14 cellular contexts compared by ENCODE assay signal in genomic region chr9:136059851-136060670, GRCh38. TPM values are rescaled to one million over a fixed set of nuclear protein-coding genes. Genes with fewer than 3 reads are reported as not detected.
DNase-seq lines count a peak whose midpoint lies in the region; ATAC-seq and TF ChIP-seq lines count a peak whose summit lies in the region.
"Had no signal": no experiment of that assay in that cellular context is flagged by ENCODE, and none has a peak within 500 bp of the region (broad histone marks: within the 10 kb centered on the region; RNA-seq: fewer than 3 reads in every experiment).

No MANE protein-coding gene starts in this region.

- intact Hi-C loops in sciatic nerve (cut with DNase I): loop anchor here (5.0 kb wide), 1 partner anchor 373 kb away; no protein-coding TSS in a partner anchor
- intact Hi-C loops in body of pancreas (cut with DNase I): loop anchor here (5.0 kb wide), 1 partner anchor 32 kb away; no protein-coding TSS in a partner anchor

- H3K27me3 ChIP-seq in NT2/D1 (ENCODE audit: insufficient read depth, insufficient read length) (no peaks in the 10 kb centered on the region), body of pancreas (no peaks in the 10 kb centered on the region)
- H3K27me3 ChIP-seq: MG63 had no signal

- peak; percentile 20 for DNase-seq in ELR (ENCODE audit: low read depth)
- no peak for DNase-seq in NT2/D1 (ENCODE audit: low read depth, low spot score)
- peak; percentile 13 for DNase-seq in epidermal melanocyte (ENCODE audit: insufficient read length, low spot score)
- DNase-seq in sciatic nerve (ENCODE audit: low spot score): peak; percentile 51
- no peak for DNase-seq in body of pancreas
- DNase-seq in hippocampal formation (lab: John Stamatoyannopoulos, UW): no peak
- DNase-seq: activated B cell treated with CpG ODN at 0.5 μM for 24 hours; dermis blood vessel endothelial cell; DMS79; MG63; NK-92 treated with Interleukin-12 subunit alpha and Interleukin-12 subunit beta, amount 100 ng/mL, for 24 hours had no signal

- no peak for TF ChIP-seq CTCF in body of pancreas (IDR thresholded peaks at IDR 0.05)

- H3K9me3 ChIP-seq in NT2/D1 (ENCODE audit: insufficient read depth, low read length): no peaks in the 10 kb centered on the region
- no peaks in the 10 kb centered on the region for H3K9me3 ChIP-seq in body of pancreas
- H3K9me3 ChIP-seq: MG63 had no signal

- H3K36me3 ChIP-seq in NT2/D1 (ENCODE audit: insufficient read depth, insufficient read length, low read length) (peaks cover 25% of the 10 kb centered on the region), body of pancreas (replicated peaks in 1 of 2; ENCODE audit: insufficient read depth in 1 of 2, low read depth in 2 of 2) (no peaks in the 10 kb centered on the region)

- ATAC-seq in sciatic nerve (no peak), HG03095 (IDR thresholded peaks at IDR 0.05; ENCODE audit: unreplicated experiment) (no peak), body of pancreas (no peak), GM19324 (IDR thresholded peaks at IDR 0.05; ENCODE audit: low FRiP score, unreplicated experiment) (no peak)
- ATAC-seq: naive thymus-derived CD8-positive, alpha-beta T cell had no signal

- no peak overlapping the region for H3K4me3 ChIP-seq in NT2/D1 (ENCODE audit: insufficient read length, low read depth)
- H3K4me3 ChIP-seq in body of pancreas: no peak overlapping the region
- H3K4me3 ChIP-seq: MG63 had no signal

- no peak for TF ChIP-seq POLR2A in body of pancreas (IDR thresholded peaks at IDR 0.05)

- peak overlapping the region; percentile 61 for H3K9ac ChIP-seq in NT2/D1 (ENCODE audit: insufficient read length, low read depth)

- no peak overlapping the region for H3K27ac ChIP-seq in body of pancreas

- H3K4me1 ChIP-seq in NT2/D1 (ENCODE audit: insufficient read depth, insufficient read length) (peaks cover 42% of the 10 kb centered on the region), body of pancreas (peaks cover 3% of the 10 kb centered on the region)

- 81 to 93% methylated on average over 16 to 29 of the region's 29 CpGs for WGBS in body of pancreas, 2 donors

RNA-seq across cellular contexts. Expression of gene NACC2, which starts 35.0 kb away (rescaled TPM):
- total RNA-seq in sciatic nerve (56.8 TPM), body of pancreas (10 to 100 TPM; 16.6 to 21.1 TPM)

RNA-seq across cellular contexts. Expression of gene TMEM250, which starts 58.6 kb away (rescaled TPM):
- total RNA-seq in sciatic nerve (23.0 TPM), body of pancreas (10 to 100 TPM; 21.3 to 47.1 TPM)

Comparison
In these comparisons a context has a peak if more than half of its experiments do, and no peak if none do; other contexts are left out.
1. DNase-seq: peak in ELR (single experiment), epidermal melanocyte (single experiment) and sciatic nerve (single experiment); none in NT2/D1 (single experiment), body of pancreas (0 of 4) and hippocampal formation (0 of 2).